In the genomic region with DNA sequence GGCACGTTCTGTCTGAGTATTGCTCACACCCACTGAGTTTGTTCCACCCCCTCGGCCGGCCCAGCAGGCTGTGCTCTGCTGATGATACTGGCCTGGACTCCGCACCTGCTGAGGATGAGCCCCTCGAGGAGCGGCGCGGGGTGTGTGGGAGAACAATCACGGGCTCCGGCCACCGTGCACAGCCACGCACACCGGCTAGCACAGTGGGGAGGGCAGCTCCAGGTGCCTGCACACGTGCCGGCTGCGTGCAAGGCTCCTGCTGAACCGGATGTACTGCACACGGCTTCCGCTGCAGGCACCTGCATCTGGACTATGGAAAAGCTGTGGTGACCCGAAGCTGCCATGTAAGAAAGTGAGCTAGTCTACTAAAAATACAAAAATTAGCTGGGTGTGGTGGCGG, we compare ENCODE assay signal across 1 cellular context.
TF ChIP-seq lines count a peak whose summit lies in the region.

No MANE protein-coding gene starts in this region.

TF ChIP-seq in H1, 55 proteins besides CTCF, POLR2A, EP300 and RAD21 (continued from another document):
- TF ChIP-seq CHD7 (IDR thresholded peaks at IDR 0.05; ENCODE audit: insufficient replicate concordance, low read length) = no peak
- TF ChIP-seq CBX8 (IDR thresholded peaks at IDR 0.05; ENCODE audit: borderline replicate concordance, low read depth, low read length) = no peak
